Comparison of ENCODE assay signal across 8 cellular contexts in the genomic region with DNA sequence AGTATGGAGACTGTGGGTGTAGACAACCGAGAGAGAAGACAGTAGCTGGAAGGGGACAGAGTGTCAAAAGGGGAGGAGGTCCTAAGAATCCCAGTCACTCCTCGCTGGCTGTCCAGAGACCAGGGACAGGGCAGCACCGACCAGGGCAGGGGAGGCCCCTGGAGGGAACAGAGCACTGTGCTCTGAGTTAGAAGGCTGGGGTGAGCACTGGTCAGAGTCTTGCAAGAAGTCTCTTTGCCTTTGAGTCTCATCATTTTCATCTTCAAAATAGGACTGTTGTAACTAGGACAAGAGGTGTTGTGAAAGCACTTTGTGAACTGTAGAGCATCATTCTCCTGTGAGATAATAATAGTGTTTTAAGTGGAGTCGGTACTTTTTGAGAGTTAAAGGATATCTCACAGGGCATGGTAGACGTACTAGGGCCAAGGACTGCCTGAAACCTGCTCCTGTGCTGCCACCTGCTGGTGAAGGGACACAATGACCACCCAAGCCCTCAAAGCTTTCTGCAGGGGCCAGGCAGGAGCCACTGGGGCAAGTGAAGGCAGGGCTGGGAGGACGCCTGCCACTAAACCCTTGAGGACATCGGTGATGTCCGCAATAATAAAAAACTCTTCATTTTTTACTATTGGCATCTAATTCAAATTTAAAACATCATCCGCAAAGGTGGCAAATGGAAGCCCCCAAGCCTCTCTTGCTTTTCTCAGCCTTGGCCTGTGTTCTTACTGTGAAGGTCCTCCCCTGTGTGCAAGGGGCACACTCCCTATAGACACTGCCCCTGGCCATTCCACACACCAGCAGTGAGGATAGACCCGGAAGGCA. TPM values are rescaled to one million over a fixed set of nuclear protein-coding genes. Genes with fewer than 3 reads are reported as not detected.
DNase-seq lines count a peak whose midpoint lies in the region; ATAC-seq and TF ChIP-seq lines count a peak whose summit lies in the region.

No MANE protein-coding gene starts in this region.

- TF ChIP-seq EP300 in upper lobe of left lung (IDR thresholded peaks at IDR 0.05), result no peak

- no peak for TF ChIP-seq POLR2A in NB4 (IDR thresholded peaks at IDR 0.05; ENCODE audit: extremely low read depth, insufficient read length)
- no peak for TF ChIP-seq POLR2A in upper lobe of left lung (IDR thresholded peaks at IDR 0.05)

- H2BK12ac ChIP-seq in trophoblast cell (ENCODE audit: low read length), result no peak overlapping the region

- no peak overlapping the region for H3K18ac ChIP-seq in trophoblast cell (ENCODE audit: low read length)

- H2BK5ac ChIP-seq in trophoblast cell (ENCODE audit: low read depth, low read length, poor library complexity), result no peak overlapping the region

- H3K4me3 ChIP-seq in NB4 (ENCODE audit: low read depth, low read length) (no peak overlapping the region), trophoblast cell (ENCODE audit: low read depth, low read length) (no peak overlapping the region), upper lobe of left lung (no peak overlapping the region)

- H4K8ac ChIP-seq in trophoblast cell (ENCODE audit: low read depth, low read length), result no peak overlapping the region

- H3K4me1 ChIP-seq in trophoblast cell (ENCODE audit: control insufficient read depth in 1 of 2, insufficient read depth in 2 of 2, low read length in 2 of 2) (peaks cover 3 to 4% of the 10 kb centered on the region in 2 experiments), upper lobe of left lung (peaks cover 0 to 4% (median 0%) of the 10 kb centered on the region in 4 donors)

- H2AFZ ChIP-seq in trophoblast cell (ENCODE audit: insufficient read depth, low read length, poor library complexity), result no peak overlapping the region

- DNase-seq in ELR (ENCODE audit: low read depth) (peak; percentile 84), HCEC 1CT (peak; percentile 71), NB4 (ENCODE audit: low read depth) (peak; percentile 87), SK-MEL-5 (ENCODE audit: low read depth, low spot score) (peak; percentile 83), globus pallidus (ENCODE audit: low spot score) (peak; percentile 73), trophoblast cell (peak; percentile 69 to 94), upper lobe of left lung (peak in 1 of 2 donors; percentile 80)
- DNase-seq in activated gamma-delta T cell treated with anti-CD3 and anti-CD28 coated beads, Interleukin-2, amount 50 U/mL, for 16 hours (ENCODE audit: low read depth), result peak; percentile 64

- H3K79me2 ChIP-seq in trophoblast cell (ENCODE audit: control insufficient read depth, insufficient read depth, low read length, poor library complexity), result no peaks in the 10 kb centered on the region

- H3K36me3 ChIP-seq in trophoblast cell (ENCODE audit: control insufficient read depth in 1 of 2, insufficient read depth in 2 of 2, low read length in 2 of 2), result no peaks in the 10 kb centered on the region
- no peaks in the 10 kb centered on the region for H3K36me3 ChIP-seq in upper lobe of left lung

- no CpG with 5 or more reads among the region's 10 CpGs for WGBS in trophoblast cell (ENCODE audit: extremely low coverage, insufficient coverage, insufficient read length)
- 32 to 38% methylated on average over 9 to 10 of the region's 10 CpGs for WGBS in upper lobe of left lung, 2 donors

- no peaks in the 10 kb centered on the region for H3K9me3 ChIP-seq in trophoblast cell (ENCODE audit: insufficient read depth, low read depth, low read length)
- no peaks in the 10 kb centered on the region for H3K9me3 ChIP-seq in upper lobe of left lung

- H3K27ac ChIP-seq in trophoblast cell (ENCODE audit: low read depth, low read length) (no peak overlapping the region), upper lobe of left lung (no peak overlapping the region)

- ATAC-seq in upper lobe of left lung (ENCODE audit: low FRiP score in 2 of 2), result peak; percentile 82 to 86

- H3K27me3 ChIP-seq in trophoblast cell (ENCODE audit: insufficient read depth, low read length), result no peaks in the 10 kb centered on the region
- no peaks in the 10 kb centered on the region for H3K27me3 ChIP-seq in upper lobe of left lung

- TF ChIP-seq CTCF in NB4 (IDR thresholded peaks at IDR 0.05; ENCODE audit: low read depth, low read length) (peak; percentile 78), upper lobe of left lung (IDR thresholded peaks at IDR 0.05) (peak; percentile 78 to 93 (median 90))

- no peak overlapping the region for H3K4me2 ChIP-seq in trophoblast cell (ENCODE audit: low read length)

- H2AK5ac ChIP-seq in trophoblast cell (ENCODE audit: low read length), result peak overlapping the region; percentile 58

- H3K23ac ChIP-seq in trophoblast cell (ENCODE audit: low read length), result no peak overlapping the region

- no peak overlapping the region for H3K4ac ChIP-seq in trophoblast cell (ENCODE audit: low read depth, low read length)

- H4K12ac ChIP-seq in trophoblast cell (ENCODE audit: low read depth, low read length), result no peak overlapping the region

- no peak overlapping the region for H3K14ac ChIP-seq in trophoblast cell (ENCODE audit: low read length)

- no peaks in the 10 kb centered on the region for H3K79me1 ChIP-seq in trophoblast cell (ENCODE audit: low read length)

- in situ Hi-C loops in SK-MEL-5 (cut with HindIII; ENCODE audit: low pct_unique_long_range_greater_than_20kb, low sequenced_read_pairs), result no loop called here

- no peak overlapping the region for H4K91ac ChIP-seq in trophoblast cell (ENCODE audit: low read depth, low read length)

- H3K9ac ChIP-seq in trophoblast cell (ENCODE audit: low read length), result no peak overlapping the region

- H2BK120ac ChIP-seq in trophoblast cell (ENCODE audit: insufficient read depth, low read length, poor library complexity), result no peak overlapping the region

RNA-seq across cellular contexts. Expression of gene SLC6A7, which starts 28.2 kb away (rescaled TPM):
- total RNA-seq in SK-MEL-5 (2014; rRNA removed; shearing (Covaris generic)), result not detected in 2 replicates
- polyA plus RNA-seq in SK-MEL-5 (2015; cell fraction: cytosol; rRNA removed), result not detected in 2 replicates
- polyA plus RNA-seq in SK-MEL-5 (2015; cell fraction: nucleus; rRNA removed), result not detected in 2 replicates
- 0.01 and 0.03 TPM in 2 replicates for polyA plus RNA-seq in trophoblast cell (2013)
- total RNA-seq in upper lobe of left lung, result under 1 TPM in 1 of 6 donors, not detected in 5; 0.44 TPM

RNA-seq across cellular contexts. Expression of gene CDX1, which starts 51.5 kb away (rescaled TPM):
- not detected in 2 replicates for total RNA-seq in SK-MEL-5 (2014; rRNA removed; shearing (Covaris generic))
- polyA plus RNA-seq in SK-MEL-5 (2015; cell fraction: cytosol; rRNA removed), result not detected in 2 replicates
- polyA plus RNA-seq in SK-MEL-5 (2015; cell fraction: nucleus; rRNA removed), result not detected in 2 replicates
- polyA plus RNA-seq in trophoblast cell (2013), result 9.7 and 11.3 TPM in 2 replicates
- under 1 TPM in 2 of 6 donors, not detected in 4; 0.17 to 0.30 TPM for total RNA-seq in upper lobe of left lung
